Comparison of ENCODE assay signal across 1 cellular context in genomic region chr6:169921853-169922779, GRCh38.
TF ChIP-seq lines count a peak whose summit lies in the region.

No MANE protein-coding gene starts in this region.

TF ChIP-seq in HepG2, 621 proteins besides CTCF, POLR2A, EP300 and RAD21 (continued from another document):
- TF ChIP-seq TIGD3 (CRISPR knock-in tag; IDR thresholded peaks at IDR 0.05; ENCODE audit: borderline replicate concordance) = no peak
- TF ChIP-seq CREB1 (IDR thresholded peaks at IDR 0.05) = no peak
- TF ChIP-seq CREB1 (CRISPR knock-in tag; IDR thresholded peaks at IDR 0.05) = no peak
- 0 out of 2 replicates have a peak, but pooled peaks have one; percentile 45 for TF ChIP-seq MIXL1 (CRISPR knock-in tag; IDR thresholded peaks at IDR 0.05)
- peak; percentile 40; the same call in 1 of the 2 replicates for TF ChIP-seq MIER3 (CRISPR knock-in tag; IDR thresholded peaks at IDR 0.05; ENCODE audit: borderline replicate concordance)
- TF ChIP-seq ZNF350 (CRISPR knock-in tag; IDR thresholded peaks at IDR 0.05; ENCODE audit: borderline replicate concordance, low read depth) = 0 out of 2 replicates have a peak, but pooled peaks have one; percentile 59
- peak; percentile 60 for TF ChIP-seq SAP130 (CRISPR knock-in tag; IDR thresholded peaks at IDR 0.05; ENCODE audit: low read depth)
- TF ChIP-seq PRDM15 (CRISPR knock-in tag; IDR thresholded peaks at IDR 0.05) = peak; percentile 90
- TF ChIP-seq BRF2 (CRISPR knock-in tag; IDR thresholded peaks at IDR 0.05) = 0 out of 2 replicates have a peak, but pooled peaks have one; percentile 41
- TF ChIP-seq ZNF770 (CRISPR knock-in tag; IDR thresholded peaks at IDR 0.05) = peak; percentile 57
- TF ChIP-seq ELF1 (CRISPR knock-in tag; IDR thresholded peaks at IDR 0.05) = peak; percentile 18; the same call in 1 of the 2 replicates
- TF ChIP-seq KLF15 (CRISPR knock-in tag; IDR thresholded peaks at IDR 0.05; ENCODE audit: borderline replicate concordance) = no peak
- TF ChIP-seq HES4 (CRISPR knock-in tag; IDR thresholded peaks at IDR 0.05; ENCODE audit: borderline replicate concordance) = no peak
- no peak for TF ChIP-seq AGO2 (optimal IDR thresholded peaks at IDR 0.05; ENCODE audit: low read depth, low read length)
- no peak for TF ChIP-seq HHEX (CRISPR knock-in tag; IDR thresholded peaks at IDR 0.05)
- no peak for TF ChIP-seq TBP (CRISPR knock-in tag; IDR thresholded peaks at IDR 0.05)
- TF ChIP-seq DMTF1 (CRISPR knock-in tag; IDR thresholded peaks at IDR 0.05) = no peak
- no peak for TF ChIP-seq SRSF9 (IDR thresholded peaks at IDR 0.05; ENCODE audit: borderline replicate concordance, insufficient read depth, low read depth, low read length, poor library complexity, severe bottlenecking)
- peak; percentile 30 for TF ChIP-seq ZEB1 (IDR thresholded peaks at IDR 0.05; ENCODE audit: insufficient replicate concordance, low read depth)
- TF ChIP-seq NR2F1 (CRISPR knock-in tag; IDR thresholded peaks at IDR 0.05) = 0 out of 4 replicates have a peak, but pooled peaks of 1 of the 2 experiments have one; percentile 24
- TF ChIP-seq BCL6 (CRISPR knock-in tag; IDR thresholded peaks at IDR 0.05) = peak; percentile 37; the same call in 1 of the 2 replicates
- no peak for TF ChIP-seq MAFG (CRISPR knock-in tag; IDR thresholded peaks at IDR 0.05)
- TF ChIP-seq JDP2 (CRISPR knock-in tag; IDR thresholded peaks at IDR 0.05; ENCODE audit: borderline replicate concordance) = no peak
- peak; percentile 47; the same call in 1 of the 2 replicates for TF ChIP-seq ZNF441 (CRISPR knock-in tag; IDR thresholded peaks at IDR 0.05; ENCODE audit: borderline replicate concordance)
- TF ChIP-seq TARDBP (CRISPR knock-in tag; IDR thresholded peaks at IDR 0.05) = no peak; the same call in 1 of the 2 replicates
- no peak for TF ChIP-seq ATF6 (CRISPR knock-in tag; conservative IDR thresholded peaks at IDR 0.05)
- TF ChIP-seq TP53 (CRISPR knock-in tag; conservative IDR thresholded peaks at IDR 0.05) = no peak
- TF ChIP-seq RFX5 (IDR thresholded peaks at IDR 0.05; ENCODE audit: low read depth, low read length) = no peak
- no peak for TF ChIP-seq ZNF549 (CRISPR knock-in tag; IDR thresholded peaks at IDR 0.05)
- TF ChIP-seq ZNF792 (CRISPR knock-in tag; IDR thresholded peaks at IDR 0.05) = 0 out of 2 replicates have a peak, but pooled peaks have one; percentile 49
- TF ChIP-seq ZNF614 (CRISPR knock-in tag; IDR thresholded peaks at IDR 0.05; ENCODE audit: borderline replicate concordance) = no peak
- TF ChIP-seq ZBTB43 (CRISPR knock-in tag; conservative IDR thresholded peaks at IDR 0.05) = no peak
- no peak for TF ChIP-seq ZNF44 (CRISPR knock-in tag; IDR thresholded peaks at IDR 0.05)
- no peak for TF ChIP-seq HMGA1 (CRISPR knock-in tag; conservative IDR thresholded peaks at IDR 0.05)
- TF ChIP-seq ZFP36L2 (CRISPR knock-in tag; IDR thresholded peaks at IDR 0.05) = no peak
- TF ChIP-seq THAP9 (CRISPR knock-in tag; IDR thresholded peaks at IDR 0.05; ENCODE audit: borderline replicate concordance) = no peak
